In genomic region chr17:32142038-32142856, GRCh38 we compare ENCODE assay signal across 8 cellular contexts. TPM values are rescaled to one million over a fixed set of nuclear protein-coding genes. Genes with fewer than 3 reads are reported as not detected.
DNase-seq lines count a peak whose midpoint lies in the region; ATAC-seq and TF ChIP-seq lines count a peak whose summit lies in the region.

RHOT1 (plus strand) TSS chr17:32142502; CDS start chr17:32142693, 191 bp downstream.

- H3K27ac ChIP-seq in DND-41 (ENCODE audit: low read length) (peak within 1 kb of the TSS; percentile 80), Karpas-422 (ENCODE audit: low read length) (peak within 1 kb of the TSS; percentile 76), neutrophil (peak within 1 kb of the TSS; percentile 96), substantia nigra (ENCODE audit: low read depth, low read length, poor library complexity, severe bottlenecking) (peak within 1 kb of the TSS; percentile 88)

- TF ChIP-seq CTCF in DND-41 (IDR thresholded peaks at IDR 0.05; ENCODE audit: borderline replicate concordance, extremely low read depth, low read length, poor library complexity, severe bottlenecking) (peak; percentile 77), neutrophil (IDR thresholded peaks at IDR 0.05) (peak; percentile 85)

- H3K4me1 ChIP-seq in DND-41 (ENCODE audit: insufficient read depth, low read length) (peaks cover 30% of the 10 kb centered on the region), Karpas-422 (ENCODE audit: low read length) (peaks cover 16% of the 10 kb centered on the region), neutrophil (ENCODE audit: control insufficient read depth in 1 of 2, insufficient read depth in 1 of 2, low read depth in 1 of 2, low read length in 1 of 2) (peaks cover 56 to 58% of the 10 kb centered on the region in 2 experiments)

- peak within 1 kb of the TSS; percentile 85 for H3K9ac ChIP-seq in DND-41 (ENCODE audit: low read depth, low read length)
- H3K9ac ChIP-seq in Karpas-422 (ENCODE audit: low read length): peak within 1 kb of the TSS; percentile 98

- H3K36me3 ChIP-seq in DND-41 (ENCODE audit: insufficient read depth, low read length): peaks cover 3% of the 10 kb centered on the region; the same call in 1 of the 2 replicates
- peaks cover 4% of the 10 kb centered on the region for H3K36me3 ChIP-seq in Karpas-422 (ENCODE audit: insufficient read depth, low read length)
- no peaks in the 10 kb centered on the region for H3K36me3 ChIP-seq in neutrophil

- H3K9me3 ChIP-seq in DND-41 (ENCODE audit: insufficient read depth, low read length, severe bottlenecking) (no peaks in the 10 kb centered on the region), Karpas-422 (ENCODE audit: low read length) (no peaks in the 10 kb centered on the region), neutrophil (no peaks in the 10 kb centered on the region)

- ATAC-seq in DND-41 (ENCODE audit: insufficient read depth, low read depth) (peak; percentile 79), GM21723 (IDR thresholded peaks at IDR 0.05; ENCODE audit: unreplicated experiment) (peak; percentile 72)

- H4K20me1 ChIP-seq in DND-41 (ENCODE audit: insufficient read depth, low read length) (0 out of 2 replicates have a peak, but pooled peaks cover 3% of the 10 kb centered on the region), Karpas-422 (ENCODE audit: insufficient read depth, low read depth, low read length) (no peaks in the 10 kb centered on the region)

- H3K4me3 ChIP-seq in DND-41 (ENCODE audit: low read depth in 1 of 2, low read length in 2 of 2) (peak within 1 kb of the TSS; percentile 99), Karpas-422 (ENCODE audit: low read length) (peak within 1 kb of the TSS; percentile 100), neutrophil (ENCODE audit: low read depth in 1 of 2, low read length in 1 of 2) (peak within 1 kb of the TSS; percentile 80 to 99)

- DNase-seq in DND-41 (peak; percentile 81), Karpas-422 (peak; percentile 93), activated gamma-delta T cell treated with Interleukin-2 at 50 U/mL for 16 hours (peak; percentile 72), foreskin melanocyte (peak; percentile 80), substantia nigra (lab: John Stamatoyannopoulos, UW) (peak in 47 of 49 donors; percentile 15 to 88 (median 66))

- H3K4me2 ChIP-seq in DND-41 (ENCODE audit: insufficient read depth, low read length): peak within 1 kb of the TSS; percentile 97
- peak within 1 kb of the TSS; percentile 84 for H3K4me2 ChIP-seq in Karpas-422 (ENCODE audit: low read depth, low read length, poor library complexity, severe bottlenecking)

- H3K79me2 ChIP-seq in DND-41 (ENCODE audit: insufficient read depth, low read length) (peaks cover 44% of the 10 kb centered on the region), Karpas-422 (ENCODE audit: low read length) (peaks cover 42% of the 10 kb centered on the region)

- H2AFZ ChIP-seq in DND-41 (ENCODE audit: low read depth, low read length) (peak within 1 kb of the TSS; percentile 93), Karpas-422 (ENCODE audit: low read length) (peak within 1 kb of the TSS; percentile 69)

- TF ChIP-seq POLR2A in Raji (IDR thresholded peaks at IDR 0.05; ENCODE audit: insufficient read depth, low read depth, low read length): peak; percentile 62

- H3K27me3 ChIP-seq in DND-41 (ENCODE audit: insufficient read depth, low read length, poor library complexity) (no peaks in the 10 kb centered on the region), Karpas-422 (ENCODE audit: low read length) (no peaks in the 10 kb centered on the region), neutrophil (no peaks in the 10 kb centered on the region)

- no peaks in the 10 kb centered on the region for H3K9me2 ChIP-seq in Karpas-422 (replicated peaks; ENCODE audit: insufficient read depth, low read length)

RNA-seq across cellular contexts. Expression of gene RHOT1, which starts in this region (rescaled TPM):
- total RNA-seq in Karpas-422 (2014; rRNA removed; shearing (Covaris generic); ENCODE audit: low replicate concordance): 36.9 and 87.5 TPM in 2 replicates

Comparison
In these comparisons a context has a peak if more than half of its experiments do, and no peak if none do; other contexts are left out.
1. Peak in every context shown above with its lines: DNase-seq, ATAC-seq, H3K4me3 ChIP-seq and H3K27ac ChIP-seq.